15 cellular contexts compared by ENCODE assay signal in genomic region chrX:103830848-103831247, GRCh38. TPM values are rescaled to one million over a fixed set of nuclear protein-coding genes. Genes with fewer than 3 reads are reported as not detected.
DNase-seq lines count a peak whose midpoint lies in the region; ATAC-seq, FAIRE-seq and TF ChIP-seq lines count a peak whose summit lies in the region.
"Had no signal": no experiment of that assay in that cellular context is flagged by ENCODE, and none has a peak within 500 bp of the region (broad histone marks: within the 10 kb centered on the region; RNA-seq: fewer than 3 reads in every experiment).

No MANE protein-coding gene starts in this region.

- peaks cover 3 to 13% (median 3%) of the 10 kb centered on the region in 3 donors for H3K4me1 Mint-ChIP-seq in T-cell

- no peaks in the 10 kb centered on the region for H3K79me2 ChIP-seq in HepG2 (ENCODE audit: insufficient read depth, low read length)

- no peak overlapping the region for H2AFZ ChIP-seq in HepG2 (ENCODE audit: low read length)

- no peaks in the 10 kb centered on the region for H3K27me3 ChIP-seq in right atrium auricular region
- peaks cover 9% of the 10 kb centered on the region for H3K27me3 ChIP-seq in rectal smooth muscle tissue (ENCODE audit: control insufficient read depth, insufficient read depth, low read length)
- H3K27me3 ChIP-seq in HepG2 (ENCODE audit: control insufficient read depth in 1 of 2, insufficient read depth in 2 of 2, low read length in 2 of 2) = peaks cover 0 to 11% of the 10 kb centered on the region in 2 experiments; a peak in 3 of 5 replicates
- H3K27me3 ChIP-seq: MG63 had no signal

- H3K27ac ChIP-seq in right atrium auricular region (peak overlapping the region; percentile 74 to 89), rectal smooth muscle tissue (ENCODE audit: low read depth, low read length) (no peak overlapping the region), HepG2 (ENCODE audit: extremely low read length, insufficient read depth, low read length) (no peak overlapping the region)
- H3K27ac ChIP-seq: cardiac muscle cell had no signal

- intact Hi-C loops in HepG2 (cut with micrococcal nuclease; ENCODE audit: unreplicated experiment) = no loop called here

- H3K9ac ChIP-seq in rectal smooth muscle tissue (ENCODE audit: low read length) = no peak overlapping the region
- H3K9ac ChIP-seq in HepG2 (ENCODE audit: insufficient read depth, low read depth, low read length) = no peak overlapping the region

- H3K9me3 ChIP-seq in right atrium auricular region = no peaks in the 10 kb centered on the region
- H3K9me3 ChIP-seq in HepG2 (ENCODE audit: low read length) = no peaks in the 10 kb centered on the region
- H3K9me3 ChIP-seq: MG63 had no signal

- FAIRE-seq in HepG2 (lab: Jason Lieb, UNC) = no peak
- FAIRE-seq: GM18507 had no signal

- H3K9me3 Mint-ChIP-seq in T-cell = no peaks in the 10 kb centered on the region
- H3K9me3 Mint-ChIP-seq: activated B cell treated with CpG ODN at 0.5 μM for 24 hours; activated naive CD4-positive, alpha-beta T cell treated with anti-CD3 and anti-CD28 coated beads, Interleukin-2, amount 50 U/mL, for 72 hours had no signal

- BruUV-seq in HepG2 (replicated peaks; lab: Mats Ljungman, UMichigan) = no TSS peak

- ATAC-seq in T-cell (replicated peaks in 1 of 4) (no peak), HepG2 (no peak), HG03565 (IDR thresholded peaks at IDR 0.05; ENCODE audit: unreplicated experiment) (no peak)

- no peak for TF ChIP-seq RAD21 in HepG2 (CRISPR knock-in tag; IDR thresholded peaks at IDR 0.05)

- H3K27me3 Mint-ChIP-seq in T-cell = peaks cover 4 to 34% of the 10 kb centered on the region in 2 donors

- in situ Hi-C loops in HepG2 (cut with HindIII; ENCODE audit: extremely low pct_ligation_motif_present, low pct_unique_long_range_greater_than_20kb) = loop anchor here (25.0 kb wide), 2 partner anchors 106 to 281 kb away; partner anchors contain the start of gene ZCCHC18

- H3K4me1 ChIP-seq in right atrium auricular region (no peaks in the 10 kb centered on the region), rectal smooth muscle tissue (ENCODE audit: control insufficient read depth, insufficient read depth, low read length) (no peaks in the 10 kb centered on the region), HepG2 (ENCODE audit: insufficient read depth, low read length) (no peaks in the 10 kb centered on the region)

- POLR2A ChIA-PET in T-cell (lab: Charles Lee) (interaction anchor here in 1 of 2 donors (0.6 kb wide), 1 partner anchor 144 kb away, joined by 12 read pairs; no protein-coding TSS in a partner anchor), HepG2 (lab: Yijun Ruan, JAX) (no interaction called here)

- no peak for TF ChIP-seq CTCF in right atrium auricular region (IDR thresholded peaks at IDR 0.05)
- no peak for TF ChIP-seq CTCF in HepG2 (CRISPR knock-in tag; IDR thresholded peaks at IDR 0.05)

- no peak for TF ChIP-seq POLR2A in HepG2 (IDR thresholded peaks at IDR 0.05; ENCODE audit: insufficient read depth in 1 of 2, low read depth in 2 of 2, low read length in 2 of 2)

- H3K36me3 Mint-ChIP-seq in T-cell = no peaks in the 10 kb centered on the region

- H3K4me3 ChIP-seq in right atrium auricular region (peak overlapping the region in 1 of 2 donors; percentile 54), rectal smooth muscle tissue (ENCODE audit: low read length) (peak overlapping the region; percentile 77), HepG2 (replicated peaks in 1 of 3; ENCODE audit: insufficient read depth in 1 of 3, low read depth in 2 of 3, low read length in 3 of 3) (no peak overlapping the region)

- H3K27ac Mint-ChIP-seq in T-cell = no peak overlapping the region
- H3K27ac Mint-ChIP-seq: activated B cell treated with CpG ODN at 0.5 μM for 24 hours had no signal

- TF ChIP-seq EP300 in HepG2 (IDR thresholded peaks at IDR 0.05; ENCODE audit: low read depth in 2 of 2, low read length in 2 of 2) (no peak), HepG2 (CRISPR knock-in tag; IDR thresholded peaks at IDR 0.05; ENCODE audit: borderline replicate concordance) (no peak)

- H3K4me3 Mint-ChIP-seq in T-cell = peak overlapping the region in 2 of 3 donors; percentile 11 to 78

- DNase-seq in NCI-H2227 (lab: John Stamatoyannopoulos, UW; ENCODE audit: unreplicated experiment) (peak; percentile 38), NCI-H2227 treated with DMSO at 0.1 percent for 48 hours (lab: John Stamatoyannopoulos, UW) (no peak), T-cell (no peak), right atrium auricular region (ENCODE audit: low spot score) (no peak), HuH-7.5 (ENCODE audit: low spot score) (no peak), HepG2 (ENCODE audit: low spot score) (no peak)
- DNase-seq: MG63, OCI-M1 had no signal

- H3K36me3 ChIP-seq in right atrium auricular region (no peaks in the 10 kb centered on the region), rectal smooth muscle tissue (ENCODE audit: control insufficient read depth, insufficient read depth, low read length) (no peaks in the 10 kb centered on the region), HepG2 (replicated peaks in 1 of 2; ENCODE audit: control insufficient read depth in 1 of 2, insufficient read depth in 2 of 2, low read length in 2 of 2) (no peaks in the 10 kb centered on the region)
- H3K36me3 ChIP-seq: cardiac muscle cell, MG63 had no signal

- CTCF ChIA-PET in T-cell (lab: Charles Lee) (no interaction called here), HepG2 (lab: Yijun Ruan, JAX; ENCODE audit: low intra/inter-chr PET ratio, low total read pairs) (no interaction called here)

- no peak overlapping the region for H3K4me2 ChIP-seq in HepG2 (ENCODE audit: low read depth, low read length)

- 0% methylated on average over 7 of the region's 7 CpGs for WGBS in HepG2 (ENCODE audit: low lambda C conversion rate)

- H4K20me1 ChIP-seq in HepG2 (ENCODE audit: insufficient read depth, low read length) = no peaks in the 10 kb centered on the region

RNA-seq across cellular contexts. Expression of gene RAB9B, which starts 1.2 kb away (rescaled TPM):
- total RNA-seq in T-cell (under 1 TPM; 0.15 to 0.41 (median 0.20) TPM), right atrium auricular region (10 to 100 TPM; 12.7 to 21.1 TPM), HepG2 (2016; rRNA removed; fragmentation: Illumina TruSeq; extraction: Trizol) (0.04 TPM in 2 replicates)
- total RNA-seq in HepG2 (2016; cell fraction: cytosol; rRNA removed; fragmentation: Illumina TruSeq; extraction: Trizol; ENCODE audit: low read depth) = not detected in 2 replicates
- total RNA-seq in HepG2 (2016; cell fraction: insoluble cytoplasmic fraction; rRNA removed; fragmentation: Illumina TruSeq; extraction: Trizol) = 0.04 and 0.10 TPM in 2 replicates
- 0.03 and 0.07 TPM in 2 replicates for total RNA-seq in HepG2 (2016; cell fraction: membrane; rRNA removed; fragmentation: Illumina TruSeq; extraction: Trizol)
- 0.09 TPM in 2 replicates for total RNA-seq in HepG2 (2016; cell fraction: nucleus; rRNA removed; fragmentation: Illumina TruSeq; extraction: Trizol)
- polyA plus RNA-seq in HepG2 (2011; rRNA removed) = 0.04 TPM in 1 of 2 replicates, not detected in the other
- 0.03 TPM in 1 of 2 replicates, not detected in the other for polyA plus RNA-seq in HepG2 (2011; cell fraction: cytosol; rRNA removed)
- polyA plus RNA-seq in HepG2 (2011; cell fraction: nucleus; rRNA removed) = 0.05 TPM in 1 of 2 replicates, not detected in the other
- 0.03 and 0.07 TPM in 2 replicates for polyA plus RNA-seq in HepG2 (2012)
- not detected in 2 replicates for polyA plus RNA-seq in HepG2 (2016; cell fraction: cytosol; fragmentation: Illumina TruSeq; extraction: Trizol; ENCODE audit: low read depth)
- polyA plus RNA-seq in HepG2 (2016; cell fraction: insoluble cytoplasmic fraction; fragmentation: Illumina TruSeq; extraction: Trizol; ENCODE audit: low read depth) = 0.08 and 0.12 TPM in 2 replicates
- polyA plus RNA-seq in HepG2 (2016; cell fraction: membrane; fragmentation: Illumina TruSeq; extraction: Trizol; ENCODE audit: low read depth) = 0.03 TPM in 1 of 2 replicates, not detected in the other
- 0.12 TPM in 1 of 2 replicates, not detected in the other for polyA plus RNA-seq in HepG2 (2016; cell fraction: nucleus; fragmentation: Illumina TruSeq; extraction: Trizol; ENCODE audit: insufficient read depth, low read depth)
- polyA minus RNA-seq in HepG2 (2011; rRNA and poly(A)+ RNA removed; ENCODE audit: low replicate concordance) = not detected in 2 replicates
- polyA minus RNA-seq in HepG2 (2011; cell fraction: cytosol; rRNA and poly(A)+ RNA removed) = not detected in 2 replicates
- not detected in 2 replicates for polyA minus RNA-seq in HepG2 (2011; cell fraction: nucleus; rRNA and poly(A)+ RNA removed)

RNA-seq across cellular contexts. Expression of gene PLP1, which starts 54.2 kb away (rescaled TPM):
- total RNA-seq in T-cell (not detected), right atrium auricular region (10 to 100 TPM; 10.6 to 11.9 TPM), HepG2 (2016; rRNA removed; fragmentation: Illumina TruSeq; extraction: Trizol) (0.20 and 0.27 TPM in 2 replicates)
- not detected in 2 replicates for total RNA-seq in HepG2 (2016; cell fraction: cytosol; rRNA removed; fragmentation: Illumina TruSeq; extraction: Trizol; ENCODE audit: low read depth)
- total RNA-seq in HepG2 (2016; cell fraction: insoluble cytoplasmic fraction; rRNA removed; fragmentation: Illumina TruSeq; extraction: Trizol) = 0.31 and 0.41 TPM in 2 replicates
- total RNA-seq in HepG2 (2016; cell fraction: membrane; rRNA removed; fragmentation: Illumina TruSeq; extraction: Trizol) = 0.25 TPM in 1 of 2 replicates, not detected in the other
- total RNA-seq in HepG2 (2016; cell fraction: nucleus; rRNA removed; fragmentation: Illumina TruSeq; extraction: Trizol) = 0.31 and 0.65 TPM in 2 replicates
- polyA plus RNA-seq in HepG2 (2011; rRNA removed) = 0.15 and 0.29 TPM in 2 replicates
- polyA plus RNA-seq in HepG2 (2011; cell fraction: cytosol; rRNA removed) = 0.93 and 0.94 TPM in 2 replicates
- polyA plus RNA-seq in HepG2 (2011; cell fraction: nucleus; rRNA removed) = 0.61 and 1.0 TPM in 2 replicates
- polyA plus RNA-seq in HepG2 (2012) = 0.11 and 0.47 TPM in 2 replicates
- polyA plus RNA-seq in HepG2 (2016; cell fraction: cytosol; fragmentation: Illumina TruSeq; extraction: Trizol; ENCODE audit: low read depth) = 0.11 TPM in 1 of 2 replicates, not detected in the other
- 0.11 and 0.20 TPM in 2 replicates for polyA plus RNA-seq in HepG2 (2016; cell fraction: insoluble cytoplasmic fraction; fragmentation: Illumina TruSeq; extraction: Trizol; ENCODE audit: low read depth)
- 0.18 TPM in 1 of 2 replicates, not detected in the other for polyA plus RNA-seq in HepG2 (2016; cell fraction: membrane; fragmentation: Illumina TruSeq; extraction: Trizol; ENCODE audit: low read depth)
- polyA plus RNA-seq in HepG2 (2016; cell fraction: nucleus; fragmentation: Illumina TruSeq; extraction: Trizol; ENCODE audit: insufficient read depth, low read depth) = 0.40 and 0.79 TPM in 2 replicates
- polyA minus RNA-seq in HepG2 (2011; rRNA and poly(A)+ RNA removed; ENCODE audit: low replicate concordance) = 1.2 TPM in 1 of 2 replicates, not detected in the other
- not detected in 2 replicates for polyA minus RNA-seq in HepG2 (2011; cell fraction: cytosol; rRNA and poly(A)+ RNA removed)
- not detected in 2 replicates for polyA minus RNA-seq in HepG2 (2011; cell fraction: nucleus; rRNA and poly(A)+ RNA removed)
- total RNA-seq: A172; activated B cell treated with CpG ODN at 0.5 μM for 24 hours; activated naive CD4-positive, alpha-beta T cell treated with anti-CD3 and anti-CD28 coated beads, Interleukin-2, amount 50 U/mL, for 72 hours had no signal
- polyA plus RNA-seq: cardiac muscle cell had no signal

Comparison
In these comparisons a context has a peak if more than half of its experiments do, and no peak if none do; other contexts are left out.
1. H3K27ac ChIP-seq: peak in right atrium auricular region (2 of 2); none in rectal smooth muscle tissue (single experiment) and HepG2 (single experiment).
2. RNA of gene RAB9B, which starts 1.2 kb away (total RNA-seq): 12.7 to 21.1 TPM in right atrium auricular region; 0.15 to 0.41 TPM in T-cell and 0.03 to 0.10 TPM in HepG2; every median in the first group is over 4 times any median in the second.